8 cellular contexts compared by ENCODE assay signal in the genomic region with DNA sequence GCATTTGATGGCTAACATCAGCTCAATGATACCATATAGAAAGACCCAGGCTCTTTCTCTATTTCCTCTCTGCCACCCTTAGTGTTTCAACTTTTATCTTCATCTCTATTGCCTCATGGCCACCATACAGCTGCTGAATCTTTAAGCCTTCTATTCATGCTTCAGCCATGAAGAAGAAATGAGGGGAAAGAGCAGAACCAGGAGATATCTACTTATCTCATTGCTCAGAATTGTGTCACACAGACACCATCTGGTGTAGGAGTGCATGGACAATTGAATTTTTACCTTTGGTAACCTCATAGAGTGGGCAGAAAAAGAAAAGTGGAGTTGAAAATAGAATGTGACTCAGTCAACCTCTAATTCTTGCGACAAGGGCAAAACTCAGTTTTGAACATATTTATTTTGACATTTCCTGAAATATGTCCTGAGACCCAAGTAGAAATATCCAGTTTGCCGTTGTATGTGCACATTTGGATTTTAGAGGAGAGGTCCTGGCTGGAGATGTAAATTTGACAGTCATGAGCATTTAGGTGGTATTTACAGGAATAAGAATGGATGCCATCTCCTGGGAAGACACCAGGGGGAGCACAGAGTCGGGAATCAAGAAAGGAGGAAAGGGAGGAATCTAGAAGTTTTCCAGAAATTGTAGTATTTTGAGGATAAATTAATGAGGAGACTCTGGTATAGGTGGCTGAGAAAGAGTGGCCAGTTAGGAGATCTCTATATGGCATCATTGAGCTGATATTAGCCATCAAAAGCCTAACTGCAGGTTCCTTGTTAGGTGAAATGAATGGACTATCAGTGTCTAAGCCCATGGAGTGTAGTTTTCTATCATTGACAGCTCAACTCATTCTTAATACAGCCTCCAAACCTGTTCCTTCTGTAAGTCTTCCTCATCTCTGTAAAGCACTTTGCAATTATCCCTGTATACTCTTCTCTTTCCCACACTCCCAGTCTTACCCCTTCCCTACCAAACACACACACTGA. TPM values are rescaled to one million over a fixed set of nuclear protein-coding genes. Genes with fewer than 3 reads are reported as not detected.
A peak's percentile ranks its signal among the peaks of the same experiment; 100 is the strongest.
DNase-seq lines count a peak whose midpoint lies in the region; ATAC-seq and TF ChIP-seq lines count a peak whose summit lies in the region.

No MANE protein-coding gene starts in this region.

- intact Hi-C loops in prostate gland (cut with DNase I): no loop called here

- WGBS in gastroesophageal sphincter (ENCODE audit: low coverage in 1 of 2), 2 donors: 40 to 60% methylated on average over 2 to 3 of the region's 3 CpGs
- WGBS in prostate gland: 43% methylated on average over 3 of the region's 3 CpGs

- H3K36me3 ChIP-seq in RWPE2 (ENCODE audit: low read depth) (no peaks in the 10 kb centered on the region), gastroesophageal sphincter (no peaks in the 10 kb centered on the region), prostate gland (no peaks in the 10 kb centered on the region)

- H3K27ac ChIP-seq in RWPE2 (ENCODE audit: poor library complexity, severe bottlenecking) (no peak overlapping the region), gastroesophageal sphincter (no peak overlapping the region), prostate gland (no peak overlapping the region)

- H3K4me1 ChIP-seq in RWPE2 (ENCODE audit: insufficient read depth, poor library complexity, severe bottlenecking) (no peaks in the 10 kb centered on the region), gastroesophageal sphincter (no peaks in the 10 kb centered on the region), prostate gland (replicated peaks) (no peaks in the 10 kb centered on the region)

- DNase-seq in NCI-H1694 (lab: John Stamatoyannopoulos, UW) (peak; percentile 26), NCI-H1694 treated with DMSO at 0.1 percent for 48 hours (lab: John Stamatoyannopoulos, UW) (no peak), RWPE2 (ENCODE audit: low spot score) (no peak), prostate gland (ENCODE audit: low spot score) (no peak), NCI-H226 (no peak), omental fat pad (ENCODE audit: low spot score) (no peak)

- H3K9me3 ChIP-seq in RWPE2 (ENCODE audit: severe bottlenecking) (no peaks in the 10 kb centered on the region), gastroesophageal sphincter (no peaks in the 10 kb centered on the region), prostate gland (no peaks in the 10 kb centered on the region)

- TF ChIP-seq CTCF in RWPE2 (IDR thresholded peaks at IDR 0.05; ENCODE audit: poor library complexity, severe bottlenecking): peak; percentile 91
- peak; percentile 28 to 54 (median 50) for TF ChIP-seq CTCF in gastroesophageal sphincter (IDR thresholded peaks at IDR 0.05)
- TF ChIP-seq CTCF in prostate gland (IDR thresholded peaks at IDR 0.05): peak; percentile 12 to 54 (median 49)
- TF ChIP-seq CTCF in omental fat pad (IDR thresholded peaks at IDR 0.05): no peak

- H3K4me3 ChIP-seq in RWPE2 (ENCODE audit: severe bottlenecking) (no peak overlapping the region), gastroesophageal sphincter (no peak overlapping the region), prostate gland (no peak overlapping the region)

- ATAC-seq in RWPE2 (ENCODE audit: low read depth) (peak; percentile 55), gastroesophageal sphincter (no peak), HG02678 (IDR thresholded peaks at IDR 0.05; ENCODE audit: unreplicated experiment) (no peak), omental fat pad (ENCODE audit: low FRiP score) (no peak)

- TF ChIP-seq EP300 in gastroesophageal sphincter (IDR thresholded peaks at IDR 0.05): no peak

- TF ChIP-seq POLR2A in gastroesophageal sphincter (IDR thresholded peaks at IDR 0.05): no peak
- no peak for TF ChIP-seq POLR2A in prostate gland (IDR thresholded peaks at IDR 0.05)

- H3K27me3 ChIP-seq in RWPE2 (ENCODE audit: insufficient read depth, poor library complexity, severe bottlenecking) (peaks cover 12% of the 10 kb centered on the region), gastroesophageal sphincter (no peaks in the 10 kb centered on the region), prostate gland (replicated peaks; ENCODE audit: insufficient read depth) (no peaks in the 10 kb centered on the region)

RNA-seq across cellular contexts. Expression of a gene that starts 7.0 kb away (rescaled TPM):
- 1 to 10 TPM in 2 of 4 donors, under 1 TPM in 1, not detected in 1; 0.50 to 2.4 (median 2.2) TPM for total RNA-seq in gastroesophageal sphincter
- 1 to 10 TPM in 1 of 2 donors, under 1 TPM in 1; 0.36 to 3.0 TPM for total RNA-seq in prostate gland
- 1 to 10 TPM in 3 of 4 donors, under 1 TPM in 1; 0.72 to 6.1 (median 1.4) TPM for total RNA-seq in omental fat pad

RNA-seq across cellular contexts. Expression of a gene that starts 38.4 kb away (rescaled TPM):
- total RNA-seq in gastroesophageal sphincter: 10 to 100 TPM; 18.2 to 61.4 (median 36.4) TPM
- 10 to 100 TPM; 60.1 to 69.4 TPM for total RNA-seq in prostate gland
- 100 to 1,000 TPM in 2 of 4 donors, 10 to 100 TPM in 2; 27.2 to 126 (median 90.9) TPM for total RNA-seq in omental fat pad

Comparison
In these comparisons a context has a peak if more than half of its experiments do, and no peak if none do; other contexts are left out.
1. CTCF ChIP-seq: peak in RWPE2 (single experiment), gastroesophageal sphincter (4 of 4) and prostate gland (4 of 4); none in omental fat pad (0 of 3).